13 cellular contexts compared by ENCODE assay signal in the genomic region with DNA sequence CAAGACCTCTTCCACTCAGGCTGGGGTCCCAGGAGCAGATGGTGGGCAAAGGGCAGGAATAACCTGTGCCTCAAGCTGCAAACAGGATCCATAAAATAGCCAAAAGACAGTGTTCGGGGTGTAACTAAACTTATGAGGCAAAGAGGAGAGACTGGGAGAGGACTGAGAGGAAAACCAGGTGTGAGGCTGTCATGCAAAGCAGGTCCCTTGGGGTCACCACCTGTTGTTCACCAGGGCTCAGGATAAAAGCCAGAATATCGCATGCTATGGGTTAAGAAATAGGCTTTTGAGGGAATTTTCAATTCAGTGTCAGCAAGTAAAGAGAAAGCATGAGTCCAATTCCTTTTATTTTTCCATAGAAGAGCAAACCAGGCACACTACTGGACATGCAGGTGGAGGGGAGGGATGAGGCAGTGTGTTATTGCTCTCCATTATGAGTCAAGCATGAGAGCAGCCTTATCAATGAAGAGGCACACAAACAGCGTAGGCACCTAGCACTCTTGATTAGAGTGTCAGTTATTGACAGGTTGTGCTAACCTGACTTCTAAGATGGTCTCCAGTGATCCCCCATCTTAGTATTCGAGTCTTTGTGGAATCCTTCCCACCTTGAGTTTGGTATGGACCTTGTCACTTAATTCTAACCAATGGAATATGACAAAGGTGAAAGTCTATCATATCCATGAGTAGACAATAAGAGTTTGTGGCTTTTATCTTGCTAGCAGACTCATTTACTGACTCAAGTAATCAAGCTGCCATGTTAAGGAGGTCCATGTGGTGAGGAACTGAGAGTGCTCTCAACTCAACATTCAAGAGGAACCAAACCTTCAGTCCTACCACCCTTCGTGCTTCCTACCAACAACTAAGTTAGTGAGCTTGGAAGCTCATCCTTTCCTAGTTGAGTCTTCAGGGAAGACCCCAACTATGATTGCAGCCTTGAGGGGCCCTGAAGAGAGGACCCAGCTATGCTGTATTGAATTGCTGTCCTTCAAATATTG. TPM values are rescaled to one million over a fixed set of nuclear protein-coding genes. Genes with fewer than 3 reads are reported as not detected.
DNase-seq lines count a peak whose midpoint lies in the region; ATAC-seq and TF ChIP-seq lines count a peak whose summit lies in the region.
"Had no signal": no experiment of that assay in that cellular context is flagged by ENCODE, and none has a peak within 500 bp of the region (broad histone marks: within the 10 kb centered on the region; RNA-seq: fewer than 3 reads in every experiment).

No MANE protein-coding gene starts in this region.

- H3K4me3 ChIP-seq in prostate gland = no peak overlapping the region

- no peaks in the 10 kb centered on the region for H3K27me3 ChIP-seq in prostate gland (replicated peaks; ENCODE audit: insufficient read depth)

- H3K36me3 Mint-ChIP-seq in activated naive CD4-positive, alpha-beta T cell treated with anti-CD3 and anti-CD28 coated beads, Interleukin-2, amount 50 U/mL, for 72 hours = no peaks in the 10 kb centered on the region
- H3K36me3 Mint-ChIP-seq in stimulated activated effector memory CD8-positive, alpha-beta T cell treated with anti-CD3 and anti-CD28 coated beads, Interleukin-12 subunit alpha, Interleukin-12 subunit beta, amount 100 ng/mL, for 72 hours = peaks cover 7% of the 10 kb centered on the region

- H3K4me1 ChIP-seq in prostate gland (replicated peaks) = no peaks in the 10 kb centered on the region

- peak overlapping the region; percentile 47 for H3K4me3 Mint-ChIP-seq in stimulated activated effector memory CD8-positive, alpha-beta T cell treated with anti-CD3 and anti-CD28 coated beads, Interleukin-12 subunit alpha, Interleukin-12 subunit beta, amount 100 ng/mL, for 72 hours

- H3K9me3 ChIP-seq in prostate gland = no peaks in the 10 kb centered on the region

- peak overlapping the region; percentile 37 to 84 for H3K27ac Mint-ChIP-seq in activated naive CD4-positive, alpha-beta T cell treated with anti-CD3 and anti-CD28 coated beads, Interleukin-2, amount 50 U/mL, for 72 hours
- H3K27ac Mint-ChIP-seq in stimulated activated effector memory CD8-positive, alpha-beta T cell treated with anti-CD3 and anti-CD28 coated beads, Interleukin-12 subunit alpha, Interleukin-12 subunit beta, amount 100 ng/mL, for 72 hours = peak overlapping the region; percentile 77

- peaks cover 41% of the 10 kb centered on the region for H3K4me1 Mint-ChIP-seq in stimulated activated effector memory CD8-positive, alpha-beta T cell treated with anti-CD3 and anti-CD28 coated beads, Interleukin-12 subunit alpha, Interleukin-12 subunit beta, amount 100 ng/mL, for 72 hours

- TF ChIP-seq CTCF in prostate gland (IDR thresholded peaks at IDR 0.05) = no peak

- in situ Hi-C loops in KBM-7 (cut with MboI; ENCODE audit: low pct_unique_long_range_greater_than_20kb, low sequenced_read_pairs) = no loop called here

- WGBS in prostate gland = 87% methylated on average over 5 of the region's 5 CpGs

- peak; percentile 52 to 59 for ATAC-seq in activated naive CD4-positive, alpha-beta T cell treated with anti-CD3 and anti-CD28 coated beads, Interleukin-2, amount 50 U/mL, for 72 hours
- ATAC-seq in stimulated activated effector memory CD8-positive, alpha-beta T cell treated with anti-CD3 and anti-CD28 coated beads, Interleukin-12 subunit alpha, Interleukin-12 subunit beta, amount 100 ng/mL, for 72 hours = peak; percentile 74

- no peak overlapping the region for H3K27ac ChIP-seq in prostate gland

- no peaks in the 10 kb centered on the region for H3K9me3 Mint-ChIP-seq in activated naive CD4-positive, alpha-beta T cell treated with anti-CD3 and anti-CD28 coated beads, Interleukin-2, amount 50 U/mL, for 72 hours
- H3K9me3 Mint-ChIP-seq in stimulated activated effector memory CD8-positive, alpha-beta T cell treated with anti-CD3 and anti-CD28 coated beads, Interleukin-12 subunit alpha, Interleukin-12 subunit beta, amount 100 ng/mL, for 72 hours = no peaks in the 10 kb centered on the region

- no peak for TF ChIP-seq POLR2A in prostate gland (IDR thresholded peaks at IDR 0.05)

- DNase-seq in NOMO-1 treated with DMSO at 0.1 percent for 48 hours (lab: John Stamatoyannopoulos, UW; ENCODE audit: unreplicated experiment) (peak; percentile 64), NOMO-1 treated with dmso at 0.1 percent for 144 hours (lab: John Stamatoyannopoulos, UW; ENCODE audit: unreplicated experiment) (no peak), KBM-7 (peak; percentile 36), T-helper 9 cell (no peak), posterior vena cava (ENCODE audit: low spot score) (no peak), prostate gland (ENCODE audit: low spot score) (no peak)
- no peak for DNase-seq in activated naive CD4-positive, alpha-beta T cell treated with anti-CD3 and anti-CD28 coated beads, Interleukin-2, amount 50 U/mL, for 72 hours (ENCODE audit: low spot score in 2 of 2)
- no peak for DNase-seq in stimulated activated effector memory CD8-positive, alpha-beta T cell treated with anti-CD3 and anti-CD28 coated beads, Interleukin-12 subunit alpha, Interleukin-12 subunit beta, amount 100 ng/mL, for 72 hours (ENCODE audit: low spot score in 2 of 2)
- DNase-seq: activated CD4-positive, alpha-beta T cell treated with anti-CD3 and anti-CD28 coated beads, Interleukin-2, amount 50 U/mL, for 4 hours; cerebellar nuclear complex; H7; hypothalamus; occipital lobe had no signal

- H3K36me3 ChIP-seq in prostate gland = no peaks in the 10 kb centered on the region

- intact Hi-C loops in posterior vena cava (cut with DNase I) (no loop called here), prostate gland (cut with DNase I) (no loop called here)

RNA-seq across cellular contexts. Expression of gene HLA-E, which starts 18.8 kb away (rescaled TPM):
- 100 to 1,000 TPM; 493 to 574 TPM for total RNA-seq in activated naive CD4-positive, alpha-beta T cell treated with anti-CD3 and anti-CD28 coated beads, Interleukin-2, amount 50 U/mL, for 72 hours
- total RNA-seq in posterior vena cava (100 to 1,000 TPM; 304 to 327 TPM), prostate gland (100 to 1,000 TPM; 293 to 354 TPM)

RNA-seq across cellular contexts. Expression of gene GNL1, which starts 48.1 kb away (rescaled TPM):
- total RNA-seq in activated naive CD4-positive, alpha-beta T cell treated with anti-CD3 and anti-CD28 coated beads, Interleukin-2, amount 50 U/mL, for 72 hours = 100 to 1,000 TPM; 107 to 139 TPM
- total RNA-seq in posterior vena cava = 10 to 100 TPM; 52.2 to 59.6 TPM
- 10 to 100 TPM; 38.3 to 56.4 TPM for total RNA-seq in prostate gland

RNA-seq across cellular contexts. Expression of gene PRR3, which starts 48.9 kb away (rescaled TPM):
- total RNA-seq in activated naive CD4-positive, alpha-beta T cell treated with anti-CD3 and anti-CD28 coated beads, Interleukin-2, amount 50 U/mL, for 72 hours = 10 to 100 TPM; 19.8 to 27.4 TPM
- total RNA-seq in posterior vena cava (1 to 10 TPM; 5.4 to 8.3 TPM), prostate gland (10 to 100 TPM in 1 of 2 donors, 1 to 10 TPM in 1; 8.6 to 11.7 TPM)

Comparison
In these comparisons a context has a peak if more than half of its experiments do, and no peak if none do; other contexts are left out.
1. DNase-seq: peak in NOMO-1 treated with DMSO at 0.1 percent for 48 hours (single experiment) and KBM-7 (single experiment); none in NOMO-1 treated with dmso at 0.1 percent for 144 hours (single experiment), activated naive CD4-positive, alpha-beta T cell treated with anti-CD3 and anti-CD28 coated beads, Interleukin-2, amount 50 U/mL, for 72 hours (0 of 2), stimulated activated effector memory CD8-positive, alpha-beta T cell treated with anti-CD3 and anti-CD28 coated beads, Interleukin-12 subunit alpha, Interleukin-12 subunit beta, amount 100 ng/mL, for 72 hours (0 of 2), T-helper 9 cell (single experiment), posterior vena cava (single experiment) and prostate gland (single experiment).